Comparison of ENCODE assay signal across 8 cellular contexts in the genomic region with DNA sequence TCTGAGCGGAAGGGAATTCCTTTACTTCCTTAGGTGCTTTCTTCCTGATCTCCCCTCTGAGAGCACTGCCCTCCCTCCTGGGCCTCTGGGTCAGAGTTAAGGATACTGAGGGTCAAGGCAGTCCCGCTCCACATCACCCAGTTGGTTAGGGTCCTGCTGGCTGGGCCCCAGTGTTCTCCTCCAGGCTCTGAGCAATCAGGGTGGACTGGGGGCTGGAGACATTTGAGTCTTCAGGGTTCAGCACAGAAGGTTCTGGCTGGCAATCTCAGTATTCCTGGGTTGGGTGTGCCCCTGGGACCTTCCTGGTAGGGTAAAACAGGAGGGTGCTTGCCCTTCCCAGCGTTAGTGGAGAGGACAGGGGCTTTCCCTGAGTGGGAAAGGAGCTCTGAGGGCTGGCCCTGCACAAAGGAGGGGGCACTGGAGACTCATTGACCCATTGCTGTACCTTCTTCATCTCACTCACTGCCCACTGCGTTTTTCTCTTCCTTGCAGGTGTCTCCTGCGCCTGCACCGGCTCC. TPM values are rescaled to one million over a fixed set of nuclear protein-coding genes. Genes with fewer than 3 reads are reported as not detected.
DNase-seq lines count a peak whose midpoint lies in the region; ATAC-seq and TF ChIP-seq lines count a peak whose summit lies in the region.
"Had no signal": no experiment of that assay in that cellular context is flagged by ENCODE, and none has a peak within 500 bp of the region (broad histone marks: within the 10 kb centered on the region; RNA-seq: fewer than 3 reads in every experiment).

No MANE protein-coding gene starts in this region.

- H3K27ac Mint-ChIP-seq in memory B cell, result no peak overlapping the region

- TF ChIP-seq POLR2A in Peyer's patch (IDR thresholded peaks at IDR 0.05) (no peak), stomach (IDR thresholded peaks at IDR 0.05) (no peak)

- no peaks in the 10 kb centered on the region for H3K9me3 ChIP-seq in Peyer's patch
- H3K9me3 ChIP-seq in stomach, result no peaks in the 10 kb centered on the region

- no peaks in the 10 kb centered on the region for H3K36me3 Mint-ChIP-seq in memory B cell

- H3K36me3 ChIP-seq in Peyer's patch, result no peaks in the 10 kb centered on the region
- no peaks in the 10 kb centered on the region for H3K36me3 ChIP-seq in stomach

- no peak for TF ChIP-seq EP300 in stomach (IDR thresholded peaks at IDR 0.05)

- H3K4me1 Mint-ChIP-seq in memory B cell, result peaks cover 30% of the 10 kb centered on the region

- TF ChIP-seq CTCF in Peyer's patch (IDR thresholded peaks at IDR 0.05) (no peak), coronary artery (IDR thresholded peaks at IDR 0.05) (no peak), stomach (IDR thresholded peaks at IDR 0.05) (no peak)

- H3K9me3 Mint-ChIP-seq in memory B cell, result no peaks in the 10 kb centered on the region

- peaks cover 0 to 11% of the 10 kb centered on the region in 2 donors for H3K27me3 ChIP-seq in Peyer's patch
- peaks cover 0 to 60% (median 11%) of the 10 kb centered on the region in 3 donors for H3K27me3 ChIP-seq in stomach

- no peak for ATAC-seq in memory B cell (ENCODE audit: low read depth)
- ATAC-seq in GM18907 (IDR thresholded peaks at IDR 0.05; ENCODE audit: unreplicated experiment), result no peak

- intact Hi-C loops in stomach (cut with DNase I; ENCODE audit: low total_unique reads), result no loop called here

- peak overlapping the region; percentile 59 for H3K4me3 Mint-ChIP-seq in memory B cell

- H3K27me3 Mint-ChIP-seq in memory B cell, result peaks cover 30% of the 10 kb centered on the region

- 38 to 48% (median 41%) methylated on average over 5 to 6 of the region's 6 CpGs for WGBS in stomach, 5 donors

- DNase-seq in Peyer's patch (no peak), coronary artery (ENCODE audit: low spot score) (no peak), memory B cell (ENCODE audit: low spot score in 2 of 2) (no peak), stomach (no peak), NCI-H748 (lab: John Stamatoyannopoulos, UW; ENCODE audit: unreplicated experiment) (no peak), NCI-H69 (lab: John Stamatoyannopoulos, UW) (no peak)
- DNase-seq: NCI-H2081 had no signal

- H3K4me1 ChIP-seq in Peyer's patch, result peaks cover 0 to 19% (median 0%) of the 10 kb centered on the region in 4 donors
- peaks cover 19 to 51% (median 35%) of the 10 kb centered on the region in 4 donors for H3K4me1 ChIP-seq in stomach

- H3K4me3 ChIP-seq in Peyer's patch (peak overlapping the region; percentile 29 to 65 (median 46)), coronary artery (peak overlapping the region; percentile 72), stomach (peak overlapping the region; percentile 54 to 61 (median 57))

- H3K27ac ChIP-seq in Peyer's patch (peak overlapping the region in 3 of 4 donors; percentile 25 to 78 (median 37)), coronary artery (peak overlapping the region; percentile 85 to 90), stomach (peak overlapping the region; percentile 77 to 87 (median 85))

RNA-seq across cellular contexts. Expression of a gene that starts 0.4 kb away (rescaled TPM):
- total RNA-seq in Peyer's patch, result 100 to 1,000 TPM in 1 of 4 donors, 10 to 100 TPM in 1, 1 to 10 TPM in 2; 3.5 to 252 (median 11.3) TPM
- 10 to 100 TPM in 3 of 5 donors, 1 to 10 TPM in 1, not detected in 1; 5.2 to 57.4 (median 25.3) TPM for total RNA-seq in stomach
- polyA plus RNA-seq in stomach, result 100 to 1,000 TPM; 135 to 155 (median 138) TPM

RNA-seq across cellular contexts. Expression of a gene that starts 5.6 kb away (rescaled TPM):
- total RNA-seq in Peyer's patch (100 to 1,000 TPM in 1 of 4 donors, not detected in 3; 102 TPM), stomach (10 to 100 TPM in 2 of 5 donors, 1 to 10 TPM in 2, not detected in 1; 3.3 to 56.7 (median 25.5) TPM)
- 100 to 1,000 TPM; 117 to 185 (median 169) TPM for polyA plus RNA-seq in stomach

RNA-seq across cellular contexts. Expression of a gene that starts 7.3 kb away (rescaled TPM):
- 1,000 to 10,000 TPM in 1 of 4 donors, 100 to 1,000 TPM in 1, 10 to 100 TPM in 2; 53.9 to 2,225 (median 195) TPM for total RNA-seq in Peyer's patch
- total RNA-seq in stomach, result 100 to 1,000 TPM in 4 of 5 donors, 10 to 100 TPM in 1; 16.1 to 704 (median 292) TPM
- polyA plus RNA-seq in stomach, result 1,000 to 10,000 TPM in 2 of 3 donors, 100 to 1,000 TPM in 1; 445 to 1,956 (median 1,098) TPM

RNA-seq across cellular contexts. Expression of a gene that starts 18.8 kb away (rescaled TPM):
- total RNA-seq in Peyer's patch (10 to 100 TPM in 1 of 4 donors, not detected in 3; 39.3 TPM), stomach (not detected)
- 1 to 10 TPM in 1 of 3 donors, not detected in 2; 5.8 TPM for polyA plus RNA-seq in stomach

RNA-seq across cellular contexts. Expression of a gene that starts 24.5 kb away (rescaled TPM):
- total RNA-seq in Peyer's patch (1,000 to 10,000 TPM in 1 of 4 donors, 100 to 1,000 TPM in 1, 10 to 100 TPM in 2; 33.2 to 1,072 (median 216) TPM), stomach (100 to 1,000 TPM in 3 of 5 donors, 10 to 100 TPM in 2; 38.8 to 291 (median 111) TPM)
- 1,000 to 10,000 TPM in 2 of 3 donors, 100 to 1,000 TPM in 1; 949 to 1,839 (median 1,778) TPM for polyA plus RNA-seq in stomach

Comparison
In these comparisons a context has a peak if more than half of its experiments do, and no peak if none do; other contexts are left out.
1. H3K27ac ChIP-seq: peak in every context shown above with its lines; median percentile 88 in coronary artery; 85 in stomach; 37 in Peyer's patch.